ENCODE assay signal across 11 cellular contexts in the genomic region with DNA sequence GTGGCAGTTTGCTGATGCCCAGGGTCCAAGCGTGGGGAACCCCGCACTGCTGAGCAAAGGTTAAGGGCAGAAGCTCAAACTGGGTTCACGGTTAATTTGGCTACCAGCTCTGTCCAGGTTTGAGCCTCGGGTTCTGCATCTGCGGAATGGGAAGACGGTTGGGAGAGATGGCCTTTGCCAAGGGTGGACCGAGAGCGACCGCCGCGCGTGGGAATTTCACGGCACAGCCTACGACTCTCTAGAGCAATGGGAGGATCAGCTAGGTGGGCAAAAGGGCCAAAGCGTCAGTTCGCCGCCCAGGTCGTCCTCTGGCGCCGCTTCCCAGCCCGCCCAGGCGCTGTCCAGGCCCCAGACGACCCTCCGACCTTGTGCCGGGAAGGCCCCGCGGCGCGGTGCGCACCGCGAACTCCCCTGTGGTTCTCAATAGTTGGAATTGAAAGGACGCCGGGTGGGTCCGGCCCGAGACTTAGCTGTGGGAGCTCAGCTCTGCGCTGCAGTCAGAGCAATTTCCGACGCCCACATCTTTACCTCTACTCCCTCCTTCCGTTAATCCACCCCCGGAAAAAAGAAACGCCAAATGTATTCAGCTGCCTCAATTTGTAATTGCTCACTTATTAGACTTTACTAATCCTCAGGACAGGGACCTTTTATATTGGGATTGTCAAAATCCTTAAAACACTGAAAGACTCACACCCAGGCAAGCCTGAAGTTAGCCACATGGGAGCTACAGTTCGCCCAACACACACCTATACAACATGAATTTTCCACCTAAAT. TPM values are rescaled to one million over a fixed set of nuclear protein-coding genes. Genes with fewer than 3 reads are reported as not detected.
DNase-seq lines count a peak whose midpoint lies in the region; ATAC-seq, FAIRE-seq and TF ChIP-seq lines count a peak whose summit lies in the region.
"Had no signal": no experiment of that assay in that cellular context is flagged by ENCODE, and none has a peak within 500 bp of the region (broad histone marks: within the 10 kb centered on the region; RNA-seq: fewer than 3 reads in every experiment).

No MANE protein-coding gene starts in this region.

- no peaks in the 10 kb centered on the region for H3K9me1 ChIP-seq in endothelial cell of umbilical vein (replicated peaks; ENCODE audit: control insufficient read depth, extremely low read depth, insufficient read depth, low read length)

- no peak for TF ChIP-seq CTCF in CD4-positive, alpha-beta T cell (IDR thresholded peaks at IDR 0.05)
- TF ChIP-seq CTCF in endothelial cell of umbilical vein (IDR thresholded peaks at IDR 0.05; ENCODE audit: extremely low read depth in 1 of 2, insufficient read depth in 1 of 2, low read depth in 1 of 2, low read length in 2 of 2) (no peak), neural cell (IDR thresholded peaks at IDR 0.05; ENCODE audit: poor library complexity, severe bottlenecking) (no peak)

- H3K4me2 ChIP-seq in endothelial cell of umbilical vein (ENCODE audit: insufficient read depth, low read length) = no peak overlapping the region
- no peak overlapping the region for H3K4me2 ChIP-seq in neural cell (ENCODE audit: low read length)

- no peaks in the 10 kb centered on the region for H3K9me3 ChIP-seq in CD4-positive, alpha-beta T cell (ENCODE audit: control insufficient read depth, low read length)
- no peaks in the 10 kb centered on the region for H3K9me3 ChIP-seq in HUES64 (ENCODE audit: insufficient read depth, low read depth, low read length)
- no peaks in the 10 kb centered on the region for H3K9me3 ChIP-seq in endothelial cell of umbilical vein (replicated peaks; ENCODE audit: control insufficient read depth, insufficient read depth, low read length)
- no peaks in the 10 kb centered on the region for H3K9me3 ChIP-seq in neural cell (ENCODE audit: low read length)

- H3K36me3 Mint-ChIP-seq in CD4-positive, alpha-beta T cell (ENCODE audit: low read depth) = peaks cover 20% of the 10 kb centered on the region

- no peaks in the 10 kb centered on the region for H3K9me3 Mint-ChIP-seq in CD4-positive, alpha-beta T cell

- POLR2A ChIA-PET in CD4-positive, alpha-beta T cell (lab: Charles Lee) = interaction anchor here (0.8 to 6.6 kb wide), 7 partner anchors 8 to 1280 kb away, joined by 3 to 111 read pairs (median 4); a partner anchor contains a TSS
- POLR2A ChIA-PET in endothelial cell of umbilical vein (lab: Charles Lee) = no interaction called here

- H3K9ac ChIP-seq in HUES64 (ENCODE audit: low read depth, low read length) (no peak overlapping the region), endothelial cell of umbilical vein (replicated peaks; ENCODE audit: extremely low read depth, insufficient read depth, low read length) (no peak overlapping the region), neural cell (ENCODE audit: low read length) (no peak overlapping the region)

- no peaks in the 10 kb centered on the region for H3F3A ChIP-seq in neural cell (ENCODE audit: insufficient read depth, low read length, poor library complexity, severe bottlenecking)

- H3K36me3 ChIP-seq in HUES64 (ENCODE audit: insufficient read depth, low read length) (no peaks in the 10 kb centered on the region), endothelial cell of umbilical vein (ENCODE audit: control insufficient read depth in 2 of 2, extremely low read depth in 1 of 2, insufficient read depth in 2 of 2, low read length in 2 of 2) (no peaks in the 10 kb centered on the region), neural cell (ENCODE audit: insufficient read depth, low read length) (no peaks in the 10 kb centered on the region)

- no TSS peak for BruUV-seq in endothelial cell of umbilical vein (replicated peaks; lab: Mats Ljungman, UMichigan)

- H3K9me2 ChIP-seq in neural cell (ENCODE audit: insufficient read depth, low read length) = no peaks in the 10 kb centered on the region

- H3K79me2 ChIP-seq in endothelial cell of umbilical vein (ENCODE audit: control insufficient read depth, insufficient read depth, low read length) (no peaks in the 10 kb centered on the region), neural cell (replicated peaks; ENCODE audit: insufficient read depth, low read length) (no peaks in the 10 kb centered on the region)

- peak overlapping the region; percentile 48 for H3K27ac Mint-ChIP-seq in CD4-positive, alpha-beta T cell

- no peak for FAIRE-seq in endothelial cell of umbilical vein (lab: Jason Lieb, UNC)
- FAIRE-seq: GM18507 had no signal

- intact Hi-C loops in CD4-positive, alpha-beta T cell (cut with DNase I, micrococcal nuclease) = loop anchor here in 1 of 2 experiments (5.0 kb wide), 1 partner anchor 96 kb away; no protein-coding TSS in a partner anchor
- intact Hi-C loops in endothelial cell of umbilical vein (cut with micrococcal nuclease) = no loop called here

- peaks cover 58% of the 10 kb centered on the region for H3K4me1 Mint-ChIP-seq in CD4-positive, alpha-beta T cell (ENCODE audit: low read depth)

- peak overlapping the region; percentile 87 for H3K4me3 Mint-ChIP-seq in CD4-positive, alpha-beta T cell

- peaks cover 70% of the 10 kb centered on the region for H3K27me3 Mint-ChIP-seq in CD4-positive, alpha-beta T cell

- CTCF ChIA-PET in CD4-positive, alpha-beta T cell (lab: Charles Lee) = interaction anchor here (1.5 to 4.6 kb wide), 2 partner anchors 92 to 95 kb away, joined by 5 to 17 read pairs; no protein-coding TSS in a partner anchor
- CTCF ChIA-PET in endothelial cell of umbilical vein (lab: Charles Lee) = interaction anchor here (0.7 to 3.3 kb wide), 4 partner anchors 232 to 704 kb away, joined by 3 to 18 read pairs (median 4); no protein-coding TSS in a partner anchor

- ATAC-seq in CD4-positive, alpha-beta T cell (ENCODE audit: poor library complexity) = no peak
- ATAC-seq in GM21447 (IDR thresholded peaks at IDR 0.05; ENCODE audit: unreplicated experiment) = no peak

- DNase-seq in CD4-positive, alpha-beta T cell = no peak
- DNase-seq in endothelial cell of umbilical vein (ENCODE audit: low read depth, low spot score) (no peak), hippocampal formation (lab: John Stamatoyannopoulos, UW) (no peak), NCI-H1694 (lab: John Stamatoyannopoulos, UW) (no peak), T-helper 9 cell (no peak)
- DNase-seq: DMS53, SW 1271 had no signal

- H3K27ac ChIP-seq in CD4-positive, alpha-beta T cell (ENCODE audit: low read depth, low read length) = no peak overlapping the region
- no peak overlapping the region for H3K27ac ChIP-seq in HUES64 (ENCODE audit: low read depth, low read length)
- no peak overlapping the region for H3K27ac ChIP-seq in endothelial cell of umbilical vein (ENCODE audit: insufficient read depth, low read depth, low read length)
- H3K27ac ChIP-seq in neural cell (ENCODE audit: low read length) = no peak overlapping the region

- H3K4me3 ChIP-seq in HUES64 (ENCODE audit: low read length) (peak overlapping the region; percentile 55), endothelial cell of umbilical vein (replicated peaks in 1 of 3; ENCODE audit: insufficient read depth in 1 of 3, low read depth in 1 of 3, low read length in 3 of 3) (no peak overlapping the region), neural cell (ENCODE audit: low read length) (no peak overlapping the region)

- dilution Hi-C loops in endothelial cell of umbilical vein (cut with MboI; ENCODE audit: extremely low pct_ligation_motif_present, low sequenced_read_pairs) = no loop called here

- no peak for TF ChIP-seq EP300 in neural cell (conservative IDR thresholded peaks at IDR 0.05; ENCODE audit: poor library complexity, severe bottlenecking)

- TF ChIP-seq POLR2A in endothelial cell of umbilical vein (IDR thresholded peaks at IDR 0.05; ENCODE audit: low read depth, low read length) = no peak

- H3K4me1 ChIP-seq in HUES64 (ENCODE audit: insufficient read depth, low read length) = peaks cover 18% of the 10 kb centered on the region
- H3K4me1 ChIP-seq in endothelial cell of umbilical vein (ENCODE audit: control insufficient read depth, extremely low read depth, insufficient read depth, low read length) = peaks cover 23% of the 10 kb centered on the region

- peaks cover 44% of the 10 kb centered on the region for H3K27me3 ChIP-seq in CD4-positive, alpha-beta T cell (ENCODE audit: control insufficient read depth, insufficient read depth, low read length)
- H3K27me3 ChIP-seq in HUES64 (ENCODE audit: insufficient read depth, low read length) (peaks cover 85% of the 10 kb centered on the region), endothelial cell of umbilical vein (ENCODE audit: control insufficient read depth in 2 of 2, insufficient read depth in 2 of 2, low read length in 2 of 2) (peaks cover 58 to 81% of the 10 kb centered on the region in 2 experiments), neural cell (ENCODE audit: insufficient read depth, low read depth, low read length) (peaks cover 81% of the 10 kb centered on the region)

- H2AFZ ChIP-seq in endothelial cell of umbilical vein (ENCODE audit: low read depth, low read length) (no peak overlapping the region), neural cell (ENCODE audit: low read depth, low read length) (no peak overlapping the region)

- no peaks in the 10 kb centered on the region for H4K20me1 ChIP-seq in endothelial cell of umbilical vein (replicated peaks; ENCODE audit: control insufficient read depth, extremely low read depth, insufficient read depth, low read length)
- H4K20me1 ChIP-seq in neural cell (ENCODE audit: insufficient read depth) = no peaks in the 10 kb centered on the region

- WGBS in HUES64 = 2% methylated on average over 43 of the region's 43 CpGs

- no peak for TF ChIP-seq RAD21 in neural cell (conservative IDR thresholded peaks at IDR 0.05)

TF ChIP-seq in endothelial cell of umbilical vein, 7 proteins besides CTCF, POLR2A, EP300 and RAD21:
- peak; percentile 81 for TF ChIP-seq EZH2 (IDR thresholded peaks at IDR 0.05; ENCODE audit: borderline replicate concordance, low read depth, low read length, severe bottlenecking)
- no peak for TF ChIP-seq JUN (IDR thresholded peaks at IDR 0.05; ENCODE audit: borderline replicate concordance, insufficient read depth, insufficient read length, low read depth)

TF ChIP-seq in neural cell, 6 proteins besides CTCF, POLR2A, EP300 and RAD21 (continues in another document):
- TF ChIP-seq MXI1 (conservative IDR thresholded peaks at IDR 0.05; ENCODE audit: poor library complexity, severe bottlenecking) = no peak

RNA-seq across cellular contexts. Expression of a gene that starts 2.5 kb away (rescaled TPM):
- 10 to 100 TPM in 1 of 2 experiments, 1 to 10 TPM in 1; 9.3 to 11.5 TPM for total RNA-seq in CD4-positive, alpha-beta T cell
- polyA plus RNA-seq in HUES64 (2013, experiment 1 of 2) = 5.8 TPM
- 5.2 TPM for polyA plus RNA-seq in HUES64 (2013, experiment 2 of 2)
- not detected in 2 replicates for total RNA-seq in endothelial cell of umbilical vein
- polyA plus RNA-seq in endothelial cell of umbilical vein (not detected in 2 replicates), neural cell (0.56 and 0.58 TPM in 2 replicates)
- polyA plus RNA-seq in endothelial cell of umbilical vein (2011; cell fraction: cytosol; rRNA removed) = not detected in 2 replicates
- polyA plus RNA-seq in endothelial cell of umbilical vein (2011; cell fraction: nucleus; rRNA removed) = not detected in 2 replicates
- polyA plus RNA-seq in endothelial cell of umbilical vein (2012) = not detected in 2 replicates
- polyA minus RNA-seq in endothelial cell of umbilical vein (0.12 TPM in 1 of 2 replicates, not detected in the other), neural cell (2.7 TPM in 2 replicates)
- polyA minus RNA-seq in endothelial cell of umbilical vein (2011; cell fraction: cytosol; rRNA and poly(A)+ RNA removed) = not detected
- not detected in 2 replicates for polyA minus RNA-seq in endothelial cell of umbilical vein (2011; cell fraction: nucleus; rRNA and poly(A)+ RNA removed)
